8 cellular contexts compared by ENCODE assay signal in the genomic region with DNA sequence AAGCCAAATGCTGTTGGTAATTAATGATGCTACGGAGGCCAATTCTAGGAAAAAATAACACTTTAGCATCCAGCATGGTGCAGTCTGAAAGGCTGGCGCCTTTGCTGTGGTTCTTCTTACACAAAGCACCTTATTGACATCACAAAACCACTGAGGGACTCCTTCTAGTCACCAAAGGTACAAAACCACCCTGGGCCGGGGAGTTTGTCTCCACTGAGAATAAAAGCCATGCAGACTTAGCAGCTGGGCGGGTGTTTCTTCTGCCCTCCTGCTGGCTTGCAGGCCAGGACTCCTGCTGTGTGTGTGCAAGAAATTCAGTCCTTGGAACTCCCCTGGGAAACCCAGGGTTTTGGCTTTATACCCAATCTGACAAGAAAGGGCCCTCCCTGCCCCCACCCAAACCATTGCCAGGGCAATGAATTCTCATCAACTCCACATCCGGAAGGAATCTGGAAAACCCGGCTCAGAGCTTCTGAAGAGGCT.
DNase-seq lines count a peak whose midpoint lies in the region; ATAC-seq and TF ChIP-seq lines count a peak whose summit lies in the region.

No MANE protein-coding gene starts in this region.

- 40% methylated on average over 6 of the region's 6 CpGs for WGBS in esophagus muscularis mucosa

- no peak for TF ChIP-seq POLR2A in esophagus muscularis mucosa (IDR thresholded peaks at IDR 0.05; ENCODE audit: low read depth)

- H3K36me3 ChIP-seq in esophagus muscularis mucosa (peaks cover 0 to 29% (median 7%) of the 10 kb centered on the region in 4 donors), rectal smooth muscle tissue (ENCODE audit: control insufficient read depth, insufficient read depth, low read length) (peaks cover 4% of the 10 kb centered on the region)

- H3K9ac ChIP-seq in rectal smooth muscle tissue (ENCODE audit: low read length) = no peak overlapping the region

- no peak for TF ChIP-seq EP300 in esophagus muscularis mucosa (IDR thresholded peaks at IDR 0.05)

- no peak overlapping the region for H3K27ac Mint-ChIP-seq in stimulated activated memory B cell treated with anti-CD40 and anti-IgM and Interleukin-4, amounts not matched to agents 10 μg/mL and 1 μg/mL and 100 μg/mL, for 72 hours
- H3K27ac Mint-ChIP-seq in T-helper 2 cell treated with Interferon-gamma antibody and Interleukin-4, amounts not matched to agents 5 μg/mL and 100 μg/mL, for 36 hours = no peak overlapping the region

- no peak for ATAC-seq in left colon
- no peak for ATAC-seq in stimulated activated memory B cell treated with anti-CD40 and anti-IgM and Interleukin-4, amounts not matched to agents 10 μg/mL and 1 μg/mL and 100 μg/mL, for 72 hours

- H3K4me3 ChIP-seq in esophagus muscularis mucosa (no peak overlapping the region), rectal smooth muscle tissue (ENCODE audit: low read length) (no peak overlapping the region)

- H3K27me3 Mint-ChIP-seq in stimulated activated memory B cell treated with anti-CD40 and anti-IgM and Interleukin-4, amounts not matched to agents 10 μg/mL and 1 μg/mL and 100 μg/mL, for 72 hours = no peaks in the 10 kb centered on the region
- H3K27me3 Mint-ChIP-seq in T-helper 2 cell treated with Interferon-gamma antibody and Interleukin-4, amounts not matched to agents 5 μg/mL and 100 μg/mL, for 36 hours (ENCODE audit: low read depth) = no peaks in the 10 kb centered on the region

- H3K9me3 ChIP-seq in esophagus muscularis mucosa = no peaks in the 10 kb centered on the region

- intact Hi-C loops in esophagus muscularis mucosa (cut with DNase I) (no loop called here), left colon (cut with DNase I, micrococcal nuclease) (no loop called here)

- H3K4me1 ChIP-seq in esophagus muscularis mucosa (peaks cover 36 to 86% (median 77%) of the 10 kb centered on the region in 4 donors), rectal smooth muscle tissue (ENCODE audit: control insufficient read depth, insufficient read depth, low read length) (peaks cover 25% of the 10 kb centered on the region)

- H3K27ac ChIP-seq in esophagus muscularis mucosa (replicated peaks in 1 of 4) = peak overlapping the region; percentile 55 to 77 (median 62)
- H3K27ac ChIP-seq in rectal smooth muscle tissue (ENCODE audit: low read depth, low read length) = peak overlapping the region; percentile 55

- H3K27me3 ChIP-seq in esophagus muscularis mucosa = no peaks in the 10 kb centered on the region
- no peaks in the 10 kb centered on the region for H3K27me3 ChIP-seq in rectal smooth muscle tissue (ENCODE audit: control insufficient read depth, insufficient read depth, low read length)

- no peak overlapping the region for H3K4me3 Mint-ChIP-seq in stimulated activated memory B cell treated with anti-CD40 and anti-IgM and Interleukin-4, amounts not matched to agents 10 μg/mL and 1 μg/mL and 100 μg/mL, for 72 hours
- no peak overlapping the region for H3K4me3 Mint-ChIP-seq in T-helper 2 cell treated with Interferon-gamma antibody and Interleukin-4, amounts not matched to agents 5 μg/mL and 100 μg/mL, for 36 hours

- DNase-seq in EH (ENCODE audit: low read depth) (peak; percentile 74), NCI-H69 (lab: John Stamatoyannopoulos, UW) (peak; percentile 99), esophagus muscularis mucosa (ENCODE audit: extremely low spot score) (no peak), left colon (no peak)
- no peak for DNase-seq in stimulated activated CD4-positive, alpha-beta T cell treated with anti-CD3 and anti-CD28 coated beads, Interleukin-15, amount 100 ng/mL, for 24 hours
- DNase-seq in T-helper 2 cell treated with Interferon-gamma antibody and Interleukin-4, amounts not matched to agents 5 μg/mL and 100 μg/mL, for 36 hours (ENCODE audit: low spot score) = no peak

- H3K4me1 Mint-ChIP-seq in stimulated activated memory B cell treated with anti-CD40 and anti-IgM and Interleukin-4, amounts not matched to agents 10 μg/mL and 1 μg/mL and 100 μg/mL, for 72 hours = no peaks in the 10 kb centered on the region
- peaks cover 2% of the 10 kb centered on the region for H3K4me1 Mint-ChIP-seq in T-helper 2 cell treated with Interferon-gamma antibody and Interleukin-4, amounts not matched to agents 5 μg/mL and 100 μg/mL, for 36 hours (ENCODE audit: low read depth)

- H3K9me3 Mint-ChIP-seq in stimulated activated memory B cell treated with anti-CD40 and anti-IgM and Interleukin-4, amounts not matched to agents 10 μg/mL and 1 μg/mL and 100 μg/mL, for 72 hours = no peaks in the 10 kb centered on the region
- no peaks in the 10 kb centered on the region for H3K9me3 Mint-ChIP-seq in T-helper 2 cell treated with Interferon-gamma antibody and Interleukin-4, amounts not matched to agents 5 μg/mL and 100 μg/mL, for 36 hours

- peaks cover 27% of the 10 kb centered on the region for H3K36me3 Mint-ChIP-seq in stimulated activated memory B cell treated with anti-CD40 and anti-IgM and Interleukin-4, amounts not matched to agents 10 μg/mL and 1 μg/mL and 100 μg/mL, for 72 hours
- peaks cover 24% of the 10 kb centered on the region for H3K36me3 Mint-ChIP-seq in T-helper 2 cell treated with Interferon-gamma antibody and Interleukin-4, amounts not matched to agents 5 μg/mL and 100 μg/mL, for 36 hours (ENCODE audit: low read depth)

- TF ChIP-seq CTCF in esophagus muscularis mucosa (IDR thresholded peaks at IDR 0.05) = no peak

Comparison
In these comparisons a context has a peak if more than half of its experiments do, and no peak if none do; other contexts are left out.
1. DNase-seq: peak in EH (single experiment) and NCI-H69 (single experiment); none in esophagus muscularis mucosa (single experiment), left colon (0 of 2), stimulated activated CD4-positive, alpha-beta T cell treated with anti-CD3 and anti-CD28 coated beads, Interleukin-15, amount 100 ng/mL, for 24 hours (single experiment) and T-helper 2 cell treated with Interferon-gamma antibody and Interleukin-4, amounts not matched to agents 5 μg/mL and 100 μg/mL, for 36 hours (single experiment).